8 cellular contexts compared by ENCODE assay signal in genomic region chr9:137198051-137198747, GRCh38. TPM values are rescaled to one million over a fixed set of nuclear protein-coding genes. Genes with fewer than 3 reads are reported as not detected.
DNase-seq lines count a peak whose midpoint lies in the region; ATAC-seq and TF ChIP-seq lines count a peak whose summit lies in the region.

No MANE protein-coding gene starts in this region.

- peaks cover 17% of the 10 kb centered on the region for H3K4me1 ChIP-seq in CD8-positive, alpha-beta memory T cell (ENCODE audit: insufficient read depth, low read length)
- H3K4me1 ChIP-seq in endodermal cell (ENCODE audit: control insufficient read depth, insufficient read depth, low read length) = peaks cover 23% of the 10 kb centered on the region

- DNase-seq in CD8-positive, alpha-beta memory T cell = no peak
- DNase-seq in LNCaP clone FGC (ENCODE audit: low read depth) (peak; percentile 73), endodermal cell (no peak), neural crest cell (ENCODE audit: low read depth, low spot score) (no peak), RKO (ENCODE audit: low spot score) (no peak), HK-2 (ENCODE audit: unreplicated experiment) (no peak)
- DNase-seq in stimulated activated CD4-positive, alpha-beta T cell treated with anti-CD3 and anti-CD28 coated beads, Interleukin-4, amount 100 ng/mL, for 4 hours = no peak

- no peak overlapping the region for H3K9ac ChIP-seq in endodermal cell (ENCODE audit: extremely low read depth, low read length, poor library complexity, severe bottlenecking)

- H3K9me3 ChIP-seq in CD8-positive, alpha-beta memory T cell (ENCODE audit: low read length) = no peaks in the 10 kb centered on the region
- H3K9me3 ChIP-seq in endodermal cell (ENCODE audit: control insufficient read depth, low read length) = no peaks in the 10 kb centered on the region

- no peak overlapping the region for H3K4me3 ChIP-seq in CD8-positive, alpha-beta memory T cell (ENCODE audit: low read length)
- H3K4me3 ChIP-seq in LNCaP clone FGC (ENCODE audit: low read depth, low read length) (peak overlapping the region; percentile 49), endodermal cell (ENCODE audit: low read length) (peak overlapping the region; percentile 33)

- peak overlapping the region; percentile 19 to 63 (median 38) for H3K4me3 Mint-ChIP-seq in CD8-positive, alpha-beta memory T cell
- H3K4me3 Mint-ChIP-seq in endodermal cell = peak overlapping the region; percentile 70
- H3K4me3 Mint-ChIP-seq in neural crest cell = peak overlapping the region; percentile 72

- H3K27ac Mint-ChIP-seq in CD8-positive, alpha-beta memory T cell = no peak overlapping the region
- H3K27ac Mint-ChIP-seq in endodermal cell (no peak overlapping the region), neural crest cell (ENCODE audit: unreplicated experiment) (no peak overlapping the region)

- H3K27me3 ChIP-seq in CD8-positive, alpha-beta memory T cell (ENCODE audit: insufficient read depth, low read length, poor library complexity, severe bottlenecking) = no peaks in the 10 kb centered on the region
- H3K27me3 ChIP-seq in endodermal cell (ENCODE audit: control insufficient read depth, insufficient read depth, low read length, poor library complexity, severe bottlenecking) = no peaks in the 10 kb centered on the region

- TF ChIP-seq CTCF in LNCaP clone FGC (IDR thresholded peaks at IDR 0.05; ENCODE audit: control insufficient read depth, extremely low read depth, insufficient read depth) (no peak), endodermal cell (conservative IDR thresholded peaks at IDR 0.05) (no peak), neural crest cell (conservative IDR thresholded peaks at IDR 0.05) (no peak)

- no peaks in the 10 kb centered on the region for H3K36me3 ChIP-seq in CD8-positive, alpha-beta memory T cell (ENCODE audit: insufficient read depth, low read length)
- no peaks in the 10 kb centered on the region for H3K36me3 ChIP-seq in endodermal cell (ENCODE audit: control insufficient read depth, insufficient read depth, low read length)

- H3K4me1 Mint-ChIP-seq in CD8-positive, alpha-beta memory T cell = peaks cover 11 to 17% (median 11%) of the 10 kb centered on the region in 3 donors
- H3K4me1 Mint-ChIP-seq in endodermal cell (peaks cover 22% of the 10 kb centered on the region), neural crest cell (peaks cover 12% of the 10 kb centered on the region)

- 90 to 93% methylated on average over 12 to 15 of the region's 15 CpGs for WGBS in endodermal cell (ENCODE audit: insufficient coverage in 1 of 2, insufficient read length in 1 of 2), 2 experiments

- ATAC-seq in GM21737 (IDR thresholded peaks at IDR 0.05; ENCODE audit: unreplicated experiment) = no peak

- POLR2A ChIA-PET in CD8-positive, alpha-beta memory T cell (lab: Charles Lee) = interaction anchor here (1.2 kb wide), 1 partner anchor 9 kb away, joined by 4 read pairs; no protein-coding TSS in a partner anchor

- CTCF ChIA-PET in CD8-positive, alpha-beta memory T cell (lab: Charles Lee) = interaction anchor here (1.2 to 3.0 kb wide), 3 partner anchors 9 to 43 kb away, joined by 3 to 9 read pairs (median 4); partner anchors contain the start of genes SSNA1 and TUBB4B

- no peaks in the 10 kb centered on the region for H3K27me3 Mint-ChIP-seq in CD8-positive, alpha-beta memory T cell
- H3K27me3 Mint-ChIP-seq in endodermal cell (ENCODE audit: insufficient read depth) (no peaks in the 10 kb centered on the region), neural crest cell (ENCODE audit: low read depth) (no peaks in the 10 kb centered on the region)

- no peaks in the 10 kb centered on the region for H3K9me3 Mint-ChIP-seq in CD8-positive, alpha-beta memory T cell
- H3K9me3 Mint-ChIP-seq in endodermal cell (no peaks in the 10 kb centered on the region), neural crest cell (no peaks in the 10 kb centered on the region)

- H3K36me3 Mint-ChIP-seq in CD8-positive, alpha-beta memory T cell = no peaks in the 10 kb centered on the region
- H3K36me3 Mint-ChIP-seq in endodermal cell (ENCODE audit: low read depth) (peaks cover 1% of the 10 kb centered on the region), neural crest cell (ENCODE audit: low read depth) (no peaks in the 10 kb centered on the region)

- H3K27ac ChIP-seq in CD8-positive, alpha-beta memory T cell (ENCODE audit: low read depth, low read length) = no peak overlapping the region
- H3K27ac ChIP-seq in endodermal cell (ENCODE audit: low read depth, low read length) = no peak overlapping the region

RNA-seq across cellular contexts. Expression of gene TPRN, which starts 2.3 kb away (rescaled TPM):
- 10 to 100 TPM; 14.1 to 15.1 TPM for total RNA-seq in CD8-positive, alpha-beta memory T cell
- 0.76 TPM for polyA plus RNA-seq in CD8-positive, alpha-beta memory T cell
- total RNA-seq in endodermal cell (10 to 100 TPM; 19.0 to 23.9 TPM), neural crest cell (22.0 and 25.1 TPM in 2 replicates)
- 12.1 TPM for polyA plus RNA-seq in endodermal cell (2013, experiment 1 of 2)
- polyA plus RNA-seq in endodermal cell (2013, experiment 2 of 2) = 11.0 TPM

RNA-seq across cellular contexts. Expression of gene TMEM203, which starts 7.2 kb away (rescaled TPM):
- total RNA-seq in CD8-positive, alpha-beta memory T cell = 10 to 100 TPM; 51.5 to 53.9 TPM
- 134 TPM for polyA plus RNA-seq in CD8-positive, alpha-beta memory T cell
- 10 to 100 TPM; 34.0 to 39.5 TPM for total RNA-seq in endodermal cell
- polyA plus RNA-seq in endodermal cell (2013, experiment 1 of 2) = 35.7 TPM
- 31.0 TPM for polyA plus RNA-seq in endodermal cell (2013, experiment 2 of 2)
- 45.0 and 49.7 TPM in 2 replicates for total RNA-seq in neural crest cell

RNA-seq across cellular contexts. Expression of gene NDOR1, which starts 7.3 kb away (rescaled TPM):
- total RNA-seq in CD8-positive, alpha-beta memory T cell = 10 to 100 TPM; 45.1 to 47.4 TPM
- polyA plus RNA-seq in CD8-positive, alpha-beta memory T cell = 9.9 TPM
- total RNA-seq in endodermal cell = 10 to 100 TPM; 39.2 to 41.4 TPM
- 21.2 TPM for polyA plus RNA-seq in endodermal cell (2013, experiment 1 of 2)
- 18.1 TPM for polyA plus RNA-seq in endodermal cell (2013, experiment 2 of 2)
- 36.6 and 39.4 TPM in 2 replicates for total RNA-seq in neural crest cell

RNA-seq across cellular contexts. Expression of gene SSNA1, which starts 9.7 kb away (rescaled TPM):
- 100 to 1,000 TPM; 114 to 118 TPM for total RNA-seq in CD8-positive, alpha-beta memory T cell
- 138 TPM for polyA plus RNA-seq in CD8-positive, alpha-beta memory T cell
- total RNA-seq in endodermal cell (10 to 100 TPM; 66.5 to 67.7 TPM), neural crest cell (64.8 and 66.4 TPM in 2 replicates)
- 58.8 TPM for polyA plus RNA-seq in endodermal cell (2013, experiment 1 of 2)
- polyA plus RNA-seq in endodermal cell (2013, experiment 2 of 2) = 62.8 TPM

RNA-seq across cellular contexts. Expression of gene ANAPC2, which starts 9.8 kb away (rescaled TPM):
- 10 to 100 TPM; 50.2 to 57.0 TPM for total RNA-seq in CD8-positive, alpha-beta memory T cell
- 5.4 TPM for polyA plus RNA-seq in CD8-positive, alpha-beta memory T cell
- 10 to 100 TPM; 66.5 to 69.2 TPM for total RNA-seq in endodermal cell
- 40.0 TPM for polyA plus RNA-seq in endodermal cell (2013, experiment 1 of 2)
- 33.2 TPM for polyA plus RNA-seq in endodermal cell (2013, experiment 2 of 2)
- total RNA-seq in neural crest cell = 69.3 and 71.7 TPM in 2 replicates
